Comparison of ENCODE assay signal across 19 cellular contexts in the genomic region with DNA sequence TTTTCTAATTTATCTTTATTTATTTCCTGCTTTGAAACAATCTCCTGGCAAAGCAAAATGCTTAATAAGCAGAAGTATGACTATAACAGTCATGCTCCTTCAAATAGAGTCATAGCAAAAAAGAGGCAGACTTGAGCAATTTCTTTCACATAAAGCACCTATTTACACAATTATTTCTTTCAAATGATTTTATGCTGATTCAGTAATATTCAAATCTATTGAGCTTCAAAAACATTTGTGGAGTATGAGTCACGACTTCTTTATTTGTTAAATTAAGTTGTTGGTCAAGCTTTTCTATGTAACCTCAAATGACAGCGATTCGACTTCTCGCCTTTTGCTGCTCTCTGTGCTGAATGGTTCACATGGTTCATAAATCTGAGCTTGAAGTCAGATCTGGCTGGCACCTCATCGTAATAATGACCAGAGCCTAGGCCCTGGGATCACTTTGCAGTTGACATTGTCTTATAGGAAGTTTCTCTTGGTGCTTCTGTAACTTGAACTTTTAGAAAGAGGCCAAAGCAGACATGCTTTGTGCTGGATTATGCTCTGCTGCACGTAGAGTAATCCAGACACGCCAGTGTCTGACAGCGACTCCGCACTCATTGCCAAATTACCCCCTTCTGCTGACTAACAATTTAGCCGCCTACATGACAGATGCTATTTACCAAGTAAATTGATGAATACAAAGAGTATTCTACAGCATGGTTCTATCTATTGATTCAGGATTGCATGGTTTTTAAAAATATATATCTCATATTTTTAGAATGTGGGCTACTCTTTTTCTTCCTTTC.
DNase-seq lines count a peak whose midpoint lies in the region; ATAC-seq and TF ChIP-seq lines count a peak whose summit lies in the region.
"Had no signal": no experiment of that assay in that cellular context is flagged by ENCODE, and none has a peak within 500 bp of the region (broad histone marks: within the 10 kb centered on the region; RNA-seq: fewer than 3 reads in every experiment).

No MANE protein-coding gene starts in this region.

- no peaks in the 10 kb centered on the region for H3K4me1 Mint-ChIP-seq in HFFc6 (ENCODE audit: low read depth)

- no peaks in the 10 kb centered on the region for H3K27me3 Mint-ChIP-seq in HFFc6 (ENCODE audit: insufficient read depth)

- no peaks in the 10 kb centered on the region for H3K4me1 ChIP-seq in lower lobe of right lung
- H3K4me1 ChIP-seq: psoas muscle, testis had no signal

- in situ Hi-C loops in astrocyte of the spinal cord (cut with HindIII; ENCODE audit: low sequenced_read_pairs): no loop called here

- no peaks in the 10 kb centered on the region for H3K36me3 Mint-ChIP-seq in HFFc6 (ENCODE audit: low read depth)

- DNase-seq in NOMO-1 treated with DMSO at 0.1 percent for 48 hours (lab: John Stamatoyannopoulos, UW; ENCODE audit: unreplicated experiment): peak; percentile 21
- DNase-seq in NOMO-1 treated with dmso at 0.1 percent for 144 hours (lab: John Stamatoyannopoulos, UW; ENCODE audit: unreplicated experiment): no peak
- DNase-seq in astrocyte of the spinal cord (ENCODE audit: low read depth, low spot score): peak; percentile 3
- DNase-seq in lower lobe of right lung: no peak
- DNase-seq in NCI-H82 (lab: John Stamatoyannopoulos, UW): no peak
- DNase-seq in HCEC 1CT: no peak
- DNase-seq in hypothalamus (lab: John Stamatoyannopoulos, UW): no peak
- no peak for DNase-seq in HFFc6
- DNase-seq: activated CD4-positive, CD25-positive, alpha-beta regulatory T cell; esophagus squamous epithelium; KG1; NCI-H226; psoas muscle; SHP77 treated with DMSO at 0.1 percent for 48 hours; T-helper 2 cell; testis had no signal

- peaks cover 29% of the 10 kb centered on the region for H3K36me3 ChIP-seq in lower lobe of right lung
- H3K36me3 ChIP-seq: cardiac muscle cell had no signal

- no peak overlapping the region for H3K4me3 Mint-ChIP-seq in HFFc6
- H3K4me3 Mint-ChIP-seq: activated T-helper 1 cell treated with anti-CD3 and anti-CD28 coated beads, Interleukin-12 subunit alpha, Interleukin-12 subunit beta, Interleukin-2, Interleukin-4 antibody, amounts not matched to agents 30 ng/mL and 10 ng/mL and 1 ng/mL, durations not matched to agents 14 hours and 24 hours and 36 hours had no signal

- H3K27me3 ChIP-seq in lower lobe of right lung (ENCODE audit: low read depth): no peaks in the 10 kb centered on the region
- H3K27me3 ChIP-seq: BLaER1 treated with 17β-estradiol and CSF1 and Interleukin-3, amounts not matched to agents 10 nM and 100 nM; cardiac muscle cell; esophagus squamous epithelium; testis had no signal

- peak overlapping the region; percentile 9 for H3K27ac ChIP-seq in lower lobe of right lung
- H3K27ac ChIP-seq: BLaER1 treated with 17β-estradiol and CSF1 and Interleukin-3, amounts not matched to agents 10 nM and 100 nM; cardiac muscle cell; psoas muscle; testis had no signal

- H3K4me3 ChIP-seq in astrocyte of the spinal cord (ENCODE audit: low read depth, low read length): no peak overlapping the region
- no peak overlapping the region for H3K4me3 ChIP-seq in lower lobe of right lung
- H3K4me3 ChIP-seq: BLaER1 treated with 17β-estradiol and CSF1 and Interleukin-3, amounts not matched to agents 10 nM and 100 nM; cardiac muscle cell; esophagus squamous epithelium; psoas muscle; testis had no signal

- ATAC-seq in lower lobe of right lung: no peak
- ATAC-seq: psoas muscle had no signal

- no peaks in the 10 kb centered on the region for H3K9me3 ChIP-seq in lower lobe of right lung
- H3K9me3 ChIP-seq: BLaER1 treated with 17β-estradiol and CSF1 and Interleukin-3, amounts not matched to agents 10 nM and 100 nM; esophagus squamous epithelium; psoas muscle; testis had no signal

- H3K9me3 Mint-ChIP-seq in HFFc6: peaks cover 9% of the 10 kb centered on the region; the same call in 1 of the 2 replicates
- H3K9me3 Mint-ChIP-seq: activated T-helper 1 cell treated with anti-CD3 and anti-CD28 coated beads, Interleukin-12 subunit alpha, Interleukin-12 subunit beta, Interleukin-2, Interleukin-4 antibody, amounts not matched to agents 30 ng/mL and 10 ng/mL and 1 ng/mL, durations not matched to agents 14 hours and 24 hours and 36 hours had no signal

- intact Hi-C loops in lower lobe of right lung (cut with DNase I): no loop called here

- TF ChIP-seq CTCF in astrocyte of the spinal cord (IDR thresholded peaks at IDR 0.05; ENCODE audit: low read depth, low read length) (no peak), lower lobe of right lung (IDR thresholded peaks at IDR 0.05) (no peak), HFFc6 (IDR thresholded peaks at IDR 0.05) (no peak)

- H3K27ac Mint-ChIP-seq in HFFc6: no peak overlapping the region
- H3K27ac Mint-ChIP-seq: activated T-helper 1 cell treated with anti-CD3 and anti-CD28 coated beads, Interleukin-12 subunit alpha, Interleukin-12 subunit beta, Interleukin-2, Interleukin-4 antibody, amounts not matched to agents 30 ng/mL and 10 ng/mL and 1 ng/mL, durations not matched to agents 14 hours and 24 hours and 36 hours had no signal

Comparison
In these comparisons a context has a peak if more than half of its experiments do, and no peak if none do; other contexts are left out.
1. DNase-seq: peak in NOMO-1 treated with DMSO at 0.1 percent for 48 hours (single experiment) and astrocyte of the spinal cord (single experiment); none in NOMO-1 treated with dmso at 0.1 percent for 144 hours (single experiment), lower lobe of right lung (single experiment), NCI-H82 (single experiment), HCEC 1CT (single experiment), hypothalamus (0 of 51) and HFFc6 (single experiment).